In genomic region chr6:37088897-37089296, GRCh38 we compare ENCODE assay signal across 25 cellular contexts.
"Had no signal": no experiment of that assay in that cellular context is flagged by ENCODE, and none has a peak within 500 bp of the region (broad histone marks: within the 10 kb centered on the region; RNA-seq: fewer than 3 reads in every experiment).

No MANE protein-coding gene starts in this region.

- FAIRE-seq: astrocyte, colon, keratinocyte, TTC549 had no signal

- H3K4me1 Mint-ChIP-seq: central memory CD8-positive, alpha-beta T cell had no signal

- H3K9me3 ChIP-seq: adrenal gland, heart left ventricle, ovary, prostate gland, thoracic aorta, upper lobe of left lung had no signal

- H3K4me3 Mint-ChIP-seq: activated CD4-positive, alpha-beta T cell treated with anti-CD3 and anti-CD28 coated beads, Interleukin-2, amount 10 ng/mL, durations not matched to agents 7 days and 5 days; activated T-cell treated with anti-CD3 and anti-CD28 coated beads, Interleukin-2, amount 50 U/mL, for 24 hours; activated T-helper 17 cell treated with anti-CD3 and anti-CD28 coated beads, Interleukin-2, amount 50 U/mL, for 72 hours; central memory CD8-positive, alpha-beta T cell; effector memory CD8-positive, alpha-beta T cell; naive thymus-derived CD4-positive, alpha-beta T cell had no signal

- H3K27ac ChIP-seq: adrenal gland, dorsolateral prefrontal cortex, heart left ventricle, ovary, prostate gland, thoracic aorta, upper lobe of left lung, WERI-Rb-1 had no signal

- DNase-seq: activated CD4-positive, alpha-beta T cell treated with anti-CD3 and anti-CD28 coated beads, Interleukin-2, amount 10 ng/mL, durations not matched to agents 7 days and 5 days; activated CD4-positive, CD25-positive, alpha-beta regulatory T cell treated with anti-CD3 and anti-CD28 coated beads, Interleukin-2, amount 50 U/mL, for 72 hours; activated CD8-positive, alpha-beta memory T cell treated with anti-CD3 and anti-CD28 coated beads, Interleukin-2, amount 50 U/mL, for 4 hours; activated T-cell treated with anti-CD3 and anti-CD28 coated beads, Interleukin-2, amount 50 U/mL, for 24 hours; adrenal gland; dorsolateral prefrontal cortex; effector memory CD8-positive, alpha-beta T cell; heart left ventricle; naive thymus-derived CD4-positive, alpha-beta T cell; ovary; stimulated activated CD4-positive, alpha-beta T cell treated with anti-CD3 and anti-CD28 coated beads, Interleukin-4, amount 100 ng/mL, for 24 hours; stimulated activated naive CD4-positive, alpha-beta T cell treated with Interleukin-2 at 50 U/mL for 16 hours; T-helper 1 cell; upper lobe of left lung; WERI-Rb-1 had no signal

- H3K36me3 ChIP-seq: adrenal gland, heart left ventricle, ovary, prostate gland, thoracic aorta, upper lobe of left lung, WERI-Rb-1 had no signal

- H3K9me3 Mint-ChIP-seq: activated CD4-positive, alpha-beta T cell treated with anti-CD3 and anti-CD28 coated beads, Interleukin-2, amount 10 ng/mL, durations not matched to agents 7 days and 5 days; activated naive CD4-positive, alpha-beta T cell treated with anti-CD3 and anti-CD28 coated beads, Interleukin-2, amount 50 U/mL, for 72 hours; activated T-cell treated with anti-CD3 and anti-CD28 coated beads, Interleukin-2, amount 50 U/mL, for 24 hours; activated T-helper 17 cell treated with anti-CD3 and anti-CD28 coated beads, Interleukin-2, amount 50 U/mL, for 72 hours; central memory CD8-positive, alpha-beta T cell; effector memory CD8-positive, alpha-beta T cell had no signal

- H3K27ac Mint-ChIP-seq: activated CD4-positive, alpha-beta T cell treated with anti-CD3 and anti-CD28 coated beads, Interleukin-2, amount 10 ng/mL, durations not matched to agents 7 days and 5 days; activated naive CD4-positive, alpha-beta T cell treated with anti-CD3 and anti-CD28 coated beads, Interleukin-2, amount 50 U/mL, for 72 hours; activated T-cell treated with anti-CD3 and anti-CD28 coated beads, Interleukin-2, amount 50 U/mL, for 24 hours; activated T-helper 17 cell treated with anti-CD3 and anti-CD28 coated beads, Interleukin-2, amount 50 U/mL, for 72 hours; effector memory CD8-positive, alpha-beta T cell; naive thymus-derived CD4-positive, alpha-beta T cell had no signal

- H3K4me1 ChIP-seq: prostate gland had no signal

- H3K27me3 Mint-ChIP-seq: activated CD4-positive, alpha-beta T cell treated with anti-CD3 and anti-CD28 coated beads, Interleukin-2, amount 10 ng/mL, durations not matched to agents 7 days and 5 days; activated T-cell treated with anti-CD3 and anti-CD28 coated beads, Interleukin-2, amount 50 U/mL, for 24 hours; activated T-helper 17 cell treated with anti-CD3 and anti-CD28 coated beads, Interleukin-2, amount 50 U/mL, for 72 hours; central memory CD8-positive, alpha-beta T cell; effector memory CD8-positive, alpha-beta T cell; naive thymus-derived CD4-positive, alpha-beta T cell had no signal

- H3K4me3 ChIP-seq: adrenal gland, dorsolateral prefrontal cortex, heart left ventricle, lung, ovary, prostate gland, thoracic aorta, upper lobe of left lung had no signal
